ENCODE assay signal across 33 cellular contexts in genomic region chr6:29958046-29958445, GRCh38.
"Had no signal": no experiment of that assay in that cellular context is flagged by ENCODE, and none has a peak within 500 bp of the region (broad histone marks: within the 10 kb centered on the region; RNA-seq: fewer than 3 reads in every experiment).

No MANE protein-coding gene starts in this region.

- H3K36me3 Mint-ChIP-seq: activated naive CD4-positive, alpha-beta T cell treated with anti-CD3 and anti-CD28 coated beads, Interleukin-2, amount 50 U/mL, for 72 hours; activated naive CD8-positive, alpha-beta T cell treated with anti-CD3 and anti-CD28 coated beads, Interleukin-2, amount 10 ng/mL, durations not matched to agents 7 days and 5 days; brain had no signal

- H3K27ac ChIP-seq: ascending aorta, breast epithelium, cardiac muscle cell, colonic mucosa, foreskin keratinocyte, gastroesophageal sphincter, heart right ventricle, hepatocyte, WERI-Rb-1 had no signal

- ATAC-seq: activated CD4-positive, alpha-beta T cell treated with anti-CD3 and anti-CD28 coated beads for 36 hours; activated CD8-positive, alpha-beta T cell treated with anti-CD3 and anti-CD28 coated beads for 36 hours; activated naive CD4-positive, alpha-beta T cell treated with anti-CD3 and anti-CD28 coated beads, Interleukin-2, amount 50 U/mL, for 72 hours; activated T-cell treated with anti-CD3 and anti-CD28 coated beads, Interleukin-2, amount 50 U/mL, for 4 hours; activated T-helper 17 cell treated with anti-CD3 and anti-CD28 coated beads, Interleukin-2, amount 50 U/mL, for 72 hours; esophagus mucosa; foreskin keratinocyte; gastroesophageal sphincter; heart right ventricle; T-helper 17 cell had no signal

- H2AFZ ChIP-seq: hepatocyte had no signal

- H3K4me1 Mint-ChIP-seq: brain had no signal

- DNase-seq: activated CD4-positive, alpha-beta T cell treated with anti-CD3 and anti-CD28 coated beads for 36 hours; activated CD4-positive, alpha-beta T cell treated with anti-CD3 and anti-CD28 coated beads, Interleukin-2, amount 50 U/mL, for 1 hour; activated CD4-positive, alpha-beta T cell treated with anti-CD3 and anti-CD28 coated beads, Interleukin-2, amount 50 U/mL, for 48 hours; activated CD4-positive, CD25-positive, alpha-beta regulatory T cell; activated CD4-positive, CD25-positive, alpha-beta regulatory T cell treated with anti-CD3 and anti-CD28 coated beads, Interleukin-2, amount 50 U/mL, for 72 hours; activated CD8-positive, alpha-beta memory T cell treated with anti-CD3 and anti-CD28 coated beads for 24 hours; activated CD8-positive, alpha-beta T cell treated with anti-CD3 and anti-CD28 coated beads for 36 hours; activated effector memory CD4-positive, alpha-beta T cell treated with Interleukin-2 at 50 U/mL for 16 hours; activated gamma-delta T cell treated with Interleukin-2 at 50 U/mL for 16 hours; activated naive CD4-positive, alpha-beta T cell treated with Interleukin-2 at 50 U/mL for 16 hours; activated naive CD8-positive, alpha-beta T cell treated with anti-CD3 and anti-CD28 coated beads, Interleukin-2, amount 10 ng/mL, durations not matched to agents 7 days and 5 days; activated T-cell treated with anti-CD3 and anti-CD28 coated beads, Interleukin-2, amount 50 U/mL, for 4 hours; central memory CD4-positive, alpha-beta T cell; cerebellar nuclear complex; colonic mucosa; effector memory CD4-positive, alpha-beta T cell; endodermal cell; foreskin keratinocyte; heart right ventricle; T-helper 1 cell; T-helper 17 cell; T1000; WERI-Rb-1 had no signal

- H3K4me3 ChIP-seq: ascending aorta, breast epithelium, cardiac muscle cell, colonic mucosa, gastroesophageal sphincter, heart right ventricle, hepatocyte had no signal

- H3K4me1 ChIP-seq: ascending aorta, breast epithelium, colonic mucosa had no signal

- H3K27me3 ChIP-seq: ascending aorta, breast epithelium, cardiac muscle cell, colonic mucosa, foreskin keratinocyte, gastroesophageal sphincter, heart right ventricle, hepatocyte had no signal

- H3K9me3 Mint-ChIP-seq: activated CD8-positive, alpha-beta T cell treated with anti-CD3 and anti-CD28 coated beads for 36 hours; activated naive CD4-positive, alpha-beta T cell treated with anti-CD3 and anti-CD28 coated beads, Interleukin-2, amount 50 U/mL, for 72 hours; activated naive CD8-positive, alpha-beta T cell treated with anti-CD3 and anti-CD28 coated beads, Interleukin-2, amount 10 ng/mL, durations not matched to agents 7 days and 5 days; activated T-cell treated with anti-CD3 and anti-CD28 coated beads, Interleukin-2, amount 50 U/mL, for 4 hours; activated T-helper 17 cell treated with anti-CD3 and anti-CD28 coated beads, Interleukin-2, amount 50 U/mL, for 72 hours; brain; endodermal cell; T-helper 2 cell treated with Interferon-gamma antibody and Interleukin-4, amounts not matched to agents 5 μg/mL and 100 μg/mL, for 36 hours had no signal

- H3K79me2 ChIP-seq: hepatocyte had no signal

- H3K4me3 Mint-ChIP-seq: activated CD4-positive, alpha-beta T cell treated with anti-CD3 and anti-CD28 coated beads for 36 hours; activated CD8-positive, alpha-beta T cell treated with anti-CD3 and anti-CD28 coated beads for 36 hours; activated naive CD8-positive, alpha-beta T cell treated with anti-CD3 and anti-CD28 coated beads, Interleukin-2, amount 10 ng/mL, durations not matched to agents 7 days and 5 days; activated T-cell treated with anti-CD3 and anti-CD28 coated beads, Interleukin-2, amount 50 U/mL, for 4 hours; activated T-helper 17 cell treated with anti-CD3 and anti-CD28 coated beads, Interleukin-2, amount 50 U/mL, for 72 hours; brain; endodermal cell; T-helper 17 cell; T-helper 2 cell treated with Interferon-gamma antibody and Interleukin-4, amounts not matched to agents 5 μg/mL and 100 μg/mL, for 36 hours had no signal

- H3K27me3 Mint-ChIP-seq: activated CD4-positive, alpha-beta T cell treated with anti-CD3 and anti-CD28 coated beads for 36 hours; activated CD8-positive, alpha-beta T cell treated with anti-CD3 and anti-CD28 coated beads for 36 hours; activated naive CD8-positive, alpha-beta T cell treated with anti-CD3 and anti-CD28 coated beads, Interleukin-2, amount 10 ng/mL, durations not matched to agents 7 days and 5 days; activated T-helper 17 cell treated with anti-CD3 and anti-CD28 coated beads, Interleukin-2, amount 50 U/mL, for 72 hours; T-helper 17 cell had no signal

- H3K27ac Mint-ChIP-seq: activated CD4-positive, alpha-beta T cell treated with anti-CD3 and anti-CD28 coated beads for 36 hours; activated CD8-positive, alpha-beta T cell treated with anti-CD3 and anti-CD28 coated beads for 36 hours; activated naive CD8-positive, alpha-beta T cell treated with anti-CD3 and anti-CD28 coated beads, Interleukin-2, amount 10 ng/mL, durations not matched to agents 7 days and 5 days; activated T-helper 17 cell treated with anti-CD3 and anti-CD28 coated beads, Interleukin-2, amount 50 U/mL, for 72 hours; brain; endodermal cell; T-helper 17 cell; T-helper 2 cell treated with Interferon-gamma antibody and Interleukin-4, amounts not matched to agents 5 μg/mL and 100 μg/mL, for 36 hours had no signal

- H3K4me2 ChIP-seq: hepatocyte had no signal
